ENCODE assay signal across 9 cellular contexts in the genomic region with DNA sequence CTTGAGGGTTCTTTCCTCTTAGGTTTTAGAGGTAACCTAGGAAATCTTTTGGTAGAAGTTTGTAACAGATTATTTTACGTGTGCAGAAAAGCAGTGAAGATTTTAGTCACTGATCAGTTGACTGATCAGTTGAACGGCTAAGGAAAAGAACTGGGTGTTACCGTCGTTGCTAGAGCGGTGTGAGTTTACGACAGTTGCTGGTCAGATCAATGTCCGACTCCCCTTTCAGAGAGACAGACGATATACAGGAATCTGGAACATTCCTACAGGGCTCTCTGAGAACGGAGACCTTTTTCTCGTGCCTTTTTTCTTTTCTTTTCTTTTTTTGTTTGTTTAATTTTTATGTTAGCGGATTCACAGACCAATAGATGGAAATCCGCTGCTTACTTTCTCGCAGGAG.
DNase-seq lines count a peak whose midpoint lies in the region; TF ChIP-seq lines count a peak whose summit lies in the region.
"Had no signal": no experiment of that assay in that cellular context is flagged by ENCODE, and none has a peak within 500 bp of the region (broad histone marks: within the 10 kb centered on the region; RNA-seq: fewer than 3 reads in every experiment).

No MANE protein-coding gene starts in this region.

- peak overlapping the region; percentile 93 to 96 for H3K4me3 Mint-ChIP-seq in H9
- peak overlapping the region; percentile 68 for H3K4me3 Mint-ChIP-seq in activated T-helper 2 cell treated with anti-CD3 and anti-CD28 coated beads, Interferon-gamma antibody, Interleukin-2, Interleukin-4, amounts not matched to agents 10 μg/mL and 5 μg/mL and 100 μg/mL, durations not matched to agents 14 hours and 24 hours and 36 hours (ENCODE audit: low read depth)

- H3K4me2 ChIP-seq in H9 (ENCODE audit: insufficient read depth, insufficient read length, low read length): peak overlapping the region; percentile 77

- peak overlapping the region; percentile 60 for H3K4me3 ChIP-seq in BE2C (ENCODE audit: low read depth, low read length)
- H3K4me3 ChIP-seq: psoas muscle had no signal

- no peaks in the 10 kb centered on the region for H3K36me3 ChIP-seq in BE2C

- no CpG with 5 or more reads among the region's 13 CpGs for WGBS in H9 (ENCODE audit: extremely low coverage, insufficient read length, low lambda C conversion rate)

- no peak overlapping the region for H4K5ac ChIP-seq in H9 (ENCODE audit: insufficient read length, low read depth, low read length)

- no peaks in the 10 kb centered on the region for H4K20me1 ChIP-seq in H9 (ENCODE audit: control insufficient read depth, insufficient read depth, insufficient read length)

- no peak overlapping the region for H4K91ac ChIP-seq in H9 (ENCODE audit: insufficient read length, low read depth, low read length)

- TF ChIP-seq CTCF in BE2C (IDR thresholded peaks at IDR 0.05; ENCODE audit: low read depth, low read length) (no peak), H9 (conservative IDR thresholded peaks at IDR 0.05) (no peak)

- H2BK5ac ChIP-seq in H9 (ENCODE audit: insufficient read length, low read length): no peak overlapping the region

- no peak overlapping the region for H3K23ac ChIP-seq in H9 (ENCODE audit: insufficient read length, low read depth, low read length)

- H2BK20ac ChIP-seq in H9 (ENCODE audit: low read depth, low read length, poor library complexity, severe bottlenecking): no peak overlapping the region

- no peak overlapping the region for H4K8ac ChIP-seq in H9 (replicated peaks; ENCODE audit: insufficient read length, low read depth, low read length)

- H3K27ac Mint-ChIP-seq in H9: peak overlapping the region in 2 of 3 experiments; percentile 27 to 93; a peak in 3 of 7 replicates
- H3K27ac Mint-ChIP-seq in activated T-helper 2 cell treated with anti-CD3 and anti-CD28 coated beads, Interferon-gamma antibody, Interleukin-2, Interleukin-4, amounts not matched to agents 10 μg/mL and 5 μg/mL and 100 μg/mL, durations not matched to agents 14 hours and 24 hours and 36 hours: no peak overlapping the region

- intact Hi-C loops in activated T-helper 2 cell treated with anti-CD3 and anti-CD28 coated beads, Interferon-gamma antibody, Interleukin-2, Interleukin-4, amounts not matched to agents 10 μg/mL and 5 μg/mL and 100 μg/mL, durations not matched to agents 14 hours and 24 hours and 36 hours (cut with micrococcal nuclease): loop anchor here (5.0 to 10.0 kb wide), 2 partner anchors 300 to 308 kb away; no protein-coding TSS in a partner anchor

- no peaks in the 10 kb centered on the region for H3K79me1 ChIP-seq in H9 (ENCODE audit: insufficient read depth, low read depth, low read length, poor library complexity, severe bottlenecking)

- H3T11ph ChIP-seq in H9 (ENCODE audit: low read length): no peak overlapping the region

- H3K9me3 ChIP-seq in BE2C (no peaks in the 10 kb centered on the region), H9 (ENCODE audit: control insufficient read depth, low read depth, low read length) (no peaks in the 10 kb centered on the region)
- H3K9me3 ChIP-seq: psoas muscle had no signal

- peaks cover 0 to 3% of the 10 kb centered on the region in 2 experiments; a peak in 2 of 5 replicates for H3K9me3 Mint-ChIP-seq in H9
- peaks cover 14% of the 10 kb centered on the region for H3K9me3 Mint-ChIP-seq in activated T-helper 2 cell treated with anti-CD3 and anti-CD28 coated beads, Interferon-gamma antibody, Interleukin-2, Interleukin-4, amounts not matched to agents 10 μg/mL and 5 μg/mL and 100 μg/mL, durations not matched to agents 14 hours and 24 hours and 36 hours

- peak overlapping the region; percentile 47 for H3K9ac ChIP-seq in H9 (ENCODE audit: extremely low read depth, insufficient read length, low read length)

- no peak overlapping the region for H3K4ac ChIP-seq in H9 (ENCODE audit: low read depth, low read length)

- no peak overlapping the region for H2BK12ac ChIP-seq in H9 (ENCODE audit: insufficient read length, low read depth, low read length)

- H3K36me3 Mint-ChIP-seq in H9 (ENCODE audit: insufficient read depth in 1 of 3, low read depth in 3 of 3): no peaks in the 10 kb centered on the region; a peak in 1 of 7 replicates
- peaks cover 3% of the 10 kb centered on the region for H3K36me3 Mint-ChIP-seq in activated T-helper 2 cell treated with anti-CD3 and anti-CD28 coated beads, Interferon-gamma antibody, Interleukin-2, Interleukin-4, amounts not matched to agents 10 μg/mL and 5 μg/mL and 100 μg/mL, durations not matched to agents 14 hours and 24 hours and 36 hours (ENCODE audit: low read depth)

- H3K27me3 ChIP-seq in BE2C (no peaks in the 10 kb centered on the region; the same call in 1 of the 2 replicates), H9 (ENCODE audit: insufficient read depth, low read length) (no peaks in the 10 kb centered on the region)

- no peak overlapping the region for H3K14ac ChIP-seq in H9 (ENCODE audit: insufficient read depth, low read length)

- H3K18ac ChIP-seq in H9 (ENCODE audit: insufficient read length, low read depth, low read length): no peak overlapping the region

- no peak overlapping the region for H2BK15ac ChIP-seq in H9 (ENCODE audit: low read depth, low read length)

- H3K4me1 ChIP-seq in BE2C (no peaks in the 10 kb centered on the region), H9 (ENCODE audit: insufficient read depth, low read length) (peaks cover 4% of the 10 kb centered on the region; the same call in 1 of the 2 replicates)
- H3K4me1 ChIP-seq: psoas muscle had no signal

- peak overlapping the region; percentile 27 for H2AFZ ChIP-seq in H9 (ENCODE audit: low read length)

- H3K4me1 Mint-ChIP-seq in H9: peaks cover 13 to 31% of the 10 kb centered on the region in 2 experiments
- peaks cover 30% of the 10 kb centered on the region for H3K4me1 Mint-ChIP-seq in activated T-helper 2 cell treated with anti-CD3 and anti-CD28 coated beads, Interferon-gamma antibody, Interleukin-2, Interleukin-4, amounts not matched to agents 10 μg/mL and 5 μg/mL and 100 μg/mL, durations not matched to agents 14 hours and 24 hours and 36 hours (ENCODE audit: low read depth)

- no peak overlapping the region for H3K27ac ChIP-seq in H9 (ENCODE audit: insufficient read length, low read depth, low read length)
- H3K27ac ChIP-seq: psoas muscle had no signal

- H3K79me2 ChIP-seq in H9 (ENCODE audit: insufficient read depth, low read length): no peaks in the 10 kb centered on the region

- no peak overlapping the region for H2BK120ac ChIP-seq in H9 (ENCODE audit: low read depth, low read length, poor library complexity, severe bottlenecking)

- DNase-seq in BE2C (no peak), H9 (peak; percentile 65), islet precursor cell (peak; percentile 59), NCI-H2081 (lab: John Stamatoyannopoulos, UW) (no peak), superior temporal gyrus (ENCODE audit: extremely low spot score) (no peak)
- DNase-seq in activated T-helper 2 cell treated with anti-CD3 and anti-CD28 coated beads, Interferon-gamma antibody, Interleukin-2, Interleukin-4, amounts not matched to agents 10 μg/mL and 5 μg/mL and 100 μg/mL, durations not matched to agents 14 hours and 24 hours and 36 hours (ENCODE audit: low spot score): no peak
- DNase-seq in stimulated activated CD8-positive, alpha-beta memory T cell treated with anti-CD3 and anti-CD28 coated beads, Interleukin-4, amount 100 ng/mL, for 48 hours: no peak
- DNase-seq in activated CD4-positive, alpha-beta T cell treated with anti-CD3 and anti-CD28 coated beads, Interleukin-2, amount 50 U/mL, for 1 hour: no peak
- DNase-seq: psoas muscle had no signal

- no peak overlapping the region for H3K56ac ChIP-seq in H9 (ENCODE audit: insufficient read length, low read depth, low read length)

- peaks cover 25% of the 10 kb centered on the region for H3K27me3 Mint-ChIP-seq in H9 (ENCODE audit: low read depth)
- H3K27me3 Mint-ChIP-seq in activated T-helper 2 cell treated with anti-CD3 and anti-CD28 coated beads, Interferon-gamma antibody, Interleukin-2, Interleukin-4, amounts not matched to agents 10 μg/mL and 5 μg/mL and 100 μg/mL, durations not matched to agents 14 hours and 24 hours and 36 hours (ENCODE audit: low read depth): peaks cover 27% of the 10 kb centered on the region

- no peak overlapping the region for H2AK5ac ChIP-seq in H9 (ENCODE audit: insufficient read length, low read length)

- H3K23me2 ChIP-seq in H9 (ENCODE audit: insufficient read length, low read depth, low read length, poor library complexity, severe bottlenecking): peaks cover 8% of the 10 kb centered on the region

Comparison
In these comparisons a context has a peak if more than half of its experiments do, and no peak if none do; other contexts are left out.
1. DNase-seq: peak in H9 (single experiment) and islet precursor cell (single experiment); none in BE2C (single experiment), activated T-helper 2 cell treated with anti-CD3 and anti-CD28 coated beads, Interferon-gamma antibody, Interleukin-2, Interleukin-4, amounts not matched to agents 10 μg/mL and 5 μg/mL and 100 μg/mL, durations not matched to agents 14 hours and 24 hours and 36 hours (single experiment), NCI-H2081 (0 of 2), superior temporal gyrus (single experiment), stimulated activated CD8-positive, alpha-beta memory T cell treated with anti-CD3 and anti-CD28 coated beads, Interleukin-4, amount 100 ng/mL, for 48 hours (single experiment) and activated CD4-positive, alpha-beta T cell treated with anti-CD3 and anti-CD28 coated beads, Interleukin-2, amount 50 U/mL, for 1 hour (single experiment).